1 cellular context compared by ENCODE assay signal in genomic region chr10:71358906-71359305, GRCh38. TPM values are rescaled to one million over a fixed set of nuclear protein-coding genes. Genes with fewer than 3 reads are reported as not detected.
"Had no signal": no experiment of that assay in that cellular context is flagged by ENCODE, and none has a peak within 500 bp of the region (broad histone marks: within the 10 kb centered on the region; RNA-seq: fewer than 3 reads in every experiment).

No MANE protein-coding gene starts in this region.

RNA-seq across cellular contexts. Expression of gene CDH23, which starts 37.8 kb away (rescaled TPM):
- total RNA-seq: M059J had no signal
